ENCODE assay signal across 32 cellular contexts in the genomic region with DNA sequence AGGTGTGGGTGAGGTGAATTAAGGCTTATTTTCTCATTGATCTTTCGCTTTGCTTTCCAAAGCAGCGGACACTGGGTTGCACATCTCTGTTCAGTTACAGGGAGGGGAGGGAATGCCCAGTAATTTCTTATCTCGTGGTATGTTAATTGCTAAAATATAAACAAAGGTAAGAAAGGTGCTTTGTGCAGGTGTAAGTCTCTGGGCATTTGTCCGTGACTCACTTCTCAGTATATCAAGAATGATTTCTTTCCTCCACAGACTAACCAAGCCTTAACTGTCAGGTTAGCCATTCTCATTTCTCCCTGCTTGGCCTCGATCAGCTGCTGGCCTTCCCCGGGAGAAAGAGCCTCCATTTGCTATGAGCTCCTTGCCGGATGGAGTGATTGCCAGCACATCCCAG.
"Had no signal": no experiment of that assay in that cellular context is flagged by ENCODE, and none has a peak within 500 bp of the region (broad histone marks: within the 10 kb centered on the region; RNA-seq: fewer than 3 reads in every experiment).

No MANE protein-coding gene starts in this region.

- H3K4me3 Mint-ChIP-seq: activated CD4-positive, alpha-beta memory T cell treated with anti-CD3 and anti-CD28 coated beads for 36 hours; activated CD4-positive, alpha-beta T cell treated with anti-CD3 and anti-CD28 coated beads for 36 hours; activated CD4-positive, alpha-beta T cell treated with anti-CD3 and anti-CD28 coated beads, Interleukin-2, amount 10 ng/mL, durations not matched to agents 24 days and 14 days; activated CD8-positive, alpha-beta memory T cell treated with anti-CD3 and anti-CD28 coated beads, Interleukin-2, amount 10 ng/mL, durations not matched to agents 7 days and 5 days; activated CD8-positive, alpha-beta T cell treated with anti-CD3 and anti-CD28 coated beads, Interleukin-2, amount 10 ng/mL, durations not matched to agents 7 days and 5 days; activated naive CD4-positive, alpha-beta T cell treated with anti-CD3 and anti-CD28 coated beads, Interleukin-2, amount 10 ng/mL, durations not matched to agents 7 days and 5 days; activated naive CD8-positive, alpha-beta T cell; activated T-helper 1 cell treated with anti-CD3 and anti-CD28 coated beads, Interleukin-12 subunit alpha, Interleukin-12 subunit beta, Interleukin-2, Interleukin-4 antibody, amounts not matched to agents 30 ng/mL and 10 ng/mL and 1 ng/mL, durations not matched to agents 14 hours and 24 hours and 36 hours; central memory CD8-positive, alpha-beta T cell had no signal

- H3K9me3 ChIP-seq: colonic mucosa, esophagus squamous epithelium, gastroesophageal sphincter had no signal

- H3K4me1 ChIP-seq: colonic mucosa, esophagus squamous epithelium, gastroesophageal sphincter had no signal

- H3K4me1 Mint-ChIP-seq: activated CD4-positive, alpha-beta T cell treated with anti-CD3 and anti-CD28 coated beads for 36 hours; activated CD4-positive, alpha-beta T cell treated with anti-CD3 and anti-CD28 coated beads, Interleukin-2, amount 10 ng/mL, durations not matched to agents 24 days and 14 days; activated CD8-positive, alpha-beta memory T cell treated with anti-CD3 and anti-CD28 coated beads, Interleukin-2, amount 10 ng/mL, durations not matched to agents 7 days and 5 days; activated naive CD4-positive, alpha-beta T cell treated with anti-CD3 and anti-CD28 coated beads, Interleukin-2, amount 10 ng/mL, durations not matched to agents 7 days and 5 days; central memory CD8-positive, alpha-beta T cell had no signal

- ATAC-seq: activated CD4-positive, alpha-beta T cell treated with anti-CD3 and anti-CD28 coated beads for 36 hours; activated CD8-positive, alpha-beta memory T cell treated with anti-CD3 and anti-CD28 coated beads, Interleukin-2, amount 10 ng/mL, durations not matched to agents 7 days and 5 days; activated CD8-positive, alpha-beta T cell treated with anti-CD3 and anti-CD28 coated beads, Interleukin-2, amount 10 ng/mL, durations not matched to agents 7 days and 5 days; gastroesophageal sphincter had no signal

- H3K27ac Mint-ChIP-seq: activated CD4-positive, alpha-beta memory T cell treated with anti-CD3 and anti-CD28 coated beads for 36 hours; activated CD4-positive, alpha-beta T cell treated with anti-CD3 and anti-CD28 coated beads for 36 hours; activated CD4-positive, alpha-beta T cell treated with anti-CD3 and anti-CD28 coated beads, Interleukin-2, amount 10 ng/mL, durations not matched to agents 24 days and 14 days; activated CD8-positive, alpha-beta memory T cell treated with anti-CD3 and anti-CD28 coated beads, Interleukin-2, amount 10 ng/mL, durations not matched to agents 7 days and 5 days; activated CD8-positive, alpha-beta T cell treated with anti-CD3 and anti-CD28 coated beads, Interleukin-2, amount 10 ng/mL, durations not matched to agents 7 days and 5 days; activated naive CD4-positive, alpha-beta T cell treated with anti-CD3 and anti-CD28 coated beads, Interleukin-2, amount 10 ng/mL, durations not matched to agents 7 days and 5 days; activated naive CD8-positive, alpha-beta T cell; activated T-helper 1 cell treated with anti-CD3 and anti-CD28 coated beads, Interleukin-12 subunit alpha, Interleukin-12 subunit beta, Interleukin-2, Interleukin-4 antibody, amounts not matched to agents 30 ng/mL and 10 ng/mL and 1 ng/mL, durations not matched to agents 14 hours and 24 hours and 36 hours; activated T-helper 2 cell treated with anti-CD3 and anti-CD28 coated beads, Interferon-gamma antibody, Interleukin-2, Interleukin-4, amounts not matched to agents 10 μg/mL and 5 μg/mL and 100 μg/mL, durations not matched to agents 14 hours and 24 hours and 36 hours had no signal

- DNase-seq: activated CD4-positive, alpha-beta memory T cell treated with anti-CD3 and anti-CD28 coated beads for 36 hours; activated CD4-positive, alpha-beta T cell treated with anti-CD3 and anti-CD28 coated beads for 36 hours; activated CD4-positive, alpha-beta T cell treated with anti-CD3 and anti-CD28 coated beads, Interleukin-2, amount 10 ng/mL, durations not matched to agents 24 days and 14 days; activated CD4-positive, CD25-positive, alpha-beta regulatory T cell; activated CD4-positive, CD25-positive, alpha-beta regulatory T cell treated with anti-CD3 and anti-CD28 coated beads, Interleukin-2, amount 50 U/mL, for 72 hours; activated CD8-positive, alpha-beta memory T cell treated with anti-CD3 and anti-CD28 coated beads, Interleukin-2, amount 10 ng/mL, durations not matched to agents 7 days and 5 days; activated CD8-positive, alpha-beta memory T cell treated with anti-CD3 and anti-CD28 coated beads, Interleukin-2, amount 50 U/mL, for 4 hours; activated CD8-positive, alpha-beta T cell treated with anti-CD3 and anti-CD28 coated beads, Interleukin-2, amount 10 ng/mL, durations not matched to agents 7 days and 5 days; activated effector memory CD4-positive, alpha-beta T cell treated with anti-CD3 and anti-CD28 coated beads, Interleukin-2, amount 50 U/mL, for 16 hours; activated naive CD4-positive, alpha-beta T cell; activated naive CD4-positive, alpha-beta T cell treated with anti-CD3 and anti-CD28 coated beads, Interleukin-2, amount 10 ng/mL, durations not matched to agents 7 days and 5 days; activated T-cell treated with anti-CD3 and anti-CD28 coated beads, Interleukin-2, amount 50 U/mL, for 1 hour; activated T-cell treated with anti-CD3 and anti-CD28 coated beads, Interleukin-2, amount 50 U/mL, for 48 hours; amniotic stem cell; anterior cingulate cortex; brain microvascular endothelial cell; colonic mucosa; effector CD8-positive, alpha-beta T cell; esophagus squamous epithelium; foreskin melanocyte; head of caudate nucleus; T-helper 2 cell had no signal

- H3K36me3 Mint-ChIP-seq: activated CD4-positive, alpha-beta memory T cell treated with anti-CD3 and anti-CD28 coated beads for 36 hours; activated CD8-positive, alpha-beta memory T cell treated with anti-CD3 and anti-CD28 coated beads, Interleukin-2, amount 10 ng/mL, durations not matched to agents 7 days and 5 days; activated naive CD4-positive, alpha-beta T cell treated with anti-CD3 and anti-CD28 coated beads, Interleukin-2, amount 10 ng/mL, durations not matched to agents 7 days and 5 days; activated naive CD8-positive, alpha-beta T cell had no signal

- FAIRE-seq: astrocyte, bronchial epithelial cell, endometrium, endothelial cell of umbilical vein had no signal

- H3K27me3 ChIP-seq: brain microvascular endothelial cell, colonic mucosa, esophagus squamous epithelium, gastroesophageal sphincter had no signal

- H3K9me3 Mint-ChIP-seq: activated CD4-positive, alpha-beta memory T cell treated with anti-CD3 and anti-CD28 coated beads for 36 hours; activated CD4-positive, alpha-beta T cell treated with anti-CD3 and anti-CD28 coated beads, Interleukin-2, amount 10 ng/mL, durations not matched to agents 24 days and 14 days; activated naive CD4-positive, alpha-beta T cell treated with anti-CD3 and anti-CD28 coated beads, Interleukin-2, amount 10 ng/mL, durations not matched to agents 7 days and 5 days; activated T-helper 1 cell treated with anti-CD3 and anti-CD28 coated beads, Interleukin-12 subunit alpha, Interleukin-12 subunit beta, Interleukin-2, Interleukin-4 antibody, amounts not matched to agents 30 ng/mL and 10 ng/mL and 1 ng/mL, durations not matched to agents 14 hours and 24 hours and 36 hours; activated T-helper 2 cell treated with anti-CD3 and anti-CD28 coated beads, Interferon-gamma antibody, Interleukin-2, Interleukin-4, amounts not matched to agents 10 μg/mL and 5 μg/mL and 100 μg/mL, durations not matched to agents 14 hours and 24 hours and 36 hours had no signal

- H3K27me3 Mint-ChIP-seq: activated CD4-positive, alpha-beta memory T cell treated with anti-CD3 and anti-CD28 coated beads for 36 hours; activated CD4-positive, alpha-beta T cell treated with anti-CD3 and anti-CD28 coated beads for 36 hours; activated CD4-positive, alpha-beta T cell treated with anti-CD3 and anti-CD28 coated beads, Interleukin-2, amount 10 ng/mL, durations not matched to agents 24 days and 14 days; activated CD8-positive, alpha-beta memory T cell treated with anti-CD3 and anti-CD28 coated beads, Interleukin-2, amount 10 ng/mL, durations not matched to agents 7 days and 5 days; activated naive CD4-positive, alpha-beta T cell treated with anti-CD3 and anti-CD28 coated beads, Interleukin-2, amount 10 ng/mL, durations not matched to agents 7 days and 5 days; activated naive CD8-positive, alpha-beta T cell; central memory CD8-positive, alpha-beta T cell had no signal

- H3K27ac ChIP-seq: brain microvascular endothelial cell, colonic mucosa, epithelial cell of prostate, esophagus squamous epithelium, gastroesophageal sphincter had no signal

- H3K36me3 ChIP-seq: brain microvascular endothelial cell, colonic mucosa, esophagus squamous epithelium, gastroesophageal sphincter had no signal

- H3K4me3 ChIP-seq: colonic mucosa, esophagus squamous epithelium, gastroesophageal sphincter had no signal
